Comparison of ENCODE assay signal across 23 cellular contexts in genomic region chr13:20767309-20767943, GRCh38.
"Had no signal": no experiment of that assay in that cellular context is flagged by ENCODE, and none has a peak within 500 bp of the region (broad histone marks: within the 10 kb centered on the region; RNA-seq: fewer than 3 reads in every experiment).

No MANE protein-coding gene starts in this region.

- H3K27me3 Mint-ChIP-seq: naive thymus-derived CD4-positive, alpha-beta T cell; natural killer cell treated with Interleukin-12 subunit alpha and Interleukin-12 subunit beta and Interleukin-15 and Interleukin-18, amount 100 ng/mL, for 72 hours; progenitor cell of endocrine pancreas; stimulated activated naive B cell treated with anti-CD40 and anti-IgM and Interleukin-4, amounts not matched to agents 10 μg/mL and 1 μg/mL and 100 μg/mL, for 72 hours had no signal

- DNase-seq: islet precursor cell; left ventricle myocardium inferior; midbrain; mucosa of descending colon; naive thymus-derived CD4-positive, alpha-beta T cell; ovary; right lobe of liver; stimulated activated CD4-positive, alpha-beta T cell treated with anti-CD3 and anti-CD28 coated beads, Interleukin-15, amount 100 ng/mL, for 24 hours; stimulated activated CD4-positive, alpha-beta T cell treated with anti-CD3 and anti-CD28 coated beads, Interleukin-2, amount 100 ng/mL, for 24 hours; stimulated activated CD4-positive, alpha-beta T cell treated with anti-CD3 and anti-CD28 coated beads, Interleukin-4, amount 100 ng/mL, for 1 hour; stimulated activated naive B cell treated with anti-CD40 and anti-IgM and Interleukin-4, amounts not matched to agents 10 μg/mL and 1 μg/mL and 100 μg/mL, for 72 hours; stimulated activated naive CD8-positive, alpha-beta T cell treated with anti-CD3 and anti-CD28 coated beads, Interleukin-15, Interleukin-2, amounts not matched to agents 100 U/mL and 50 U/mL, for 24 hours; stomach; testis; thyroid gland; transverse colon had no signal

- H3K27ac Mint-ChIP-seq: natural killer cell treated with Interleukin-12 subunit alpha and Interleukin-12 subunit beta and Interleukin-15 and Interleukin-18, amount 100 ng/mL, for 72 hours; progenitor cell of endocrine pancreas; stimulated activated naive B cell treated with anti-CD40 and anti-IgM and Interleukin-4, amounts not matched to agents 10 μg/mL and 1 μg/mL and 100 μg/mL, for 72 hours had no signal

- H3K4me3 Mint-ChIP-seq: natural killer cell treated with Interleukin-12 subunit alpha and Interleukin-12 subunit beta and Interleukin-15 and Interleukin-18, amount 100 ng/mL, for 72 hours; stimulated activated naive B cell treated with anti-CD40 and anti-IgM and Interleukin-4, amounts not matched to agents 10 μg/mL and 1 μg/mL and 100 μg/mL, for 72 hours had no signal

- H3K9me3 ChIP-seq: right lobe of liver, testis, thyroid gland, vagina had no signal

- H3K27ac ChIP-seq: left ventricle myocardium inferior, ovary, right atrium auricular region, right lobe of liver, stomach, testis, thyroid gland, transverse colon, upper lobe of left lung, vagina had no signal

- H3K36me3 ChIP-seq: ovary, right atrium auricular region, right lobe of liver, thyroid gland, upper lobe of left lung had no signal

- ATAC-seq: mucosa of descending colon; naive thymus-derived CD4-positive, alpha-beta T cell; natural killer cell treated with Interleukin-12 subunit alpha and Interleukin-12 subunit beta and Interleukin-15 and Interleukin-18, amount 100 ng/mL, for 72 hours; right lobe of liver; stimulated activated naive B cell treated with anti-CD40 and anti-IgM and Interleukin-4, amounts not matched to agents 10 μg/mL and 1 μg/mL and 100 μg/mL, for 72 hours; stimulated activated naive CD8-positive, alpha-beta T cell treated with anti-CD3 and anti-CD28 coated beads, Interleukin-15, Interleukin-2, amounts not matched to agents 100 U/mL and 50 U/mL, for 24 hours had no signal

- H3K27me3 ChIP-seq: ovary, right atrium auricular region, right lobe of liver, stomach, testis, thyroid gland, transverse colon, upper lobe of left lung, vagina had no signal

- H3K4me3 ChIP-seq: left ventricle myocardium inferior, lung, mucosa of descending colon, ovary, right atrium auricular region, right lobe of liver, smooth muscle cell, stomach, testis, thyroid gland, transverse colon, upper lobe of left lung, vagina had no signal
